ENCODE assay signal across 15 cellular contexts in genomic region chr18:58975296-58975695, GRCh38.
DNase-seq lines count a peak whose midpoint lies in the region; ATAC-seq and TF ChIP-seq lines count a peak whose summit lies in the region.
"Had no signal": no experiment of that assay in that cellular context is flagged by ENCODE, and none has a peak within 500 bp of the region (broad histone marks: within the 10 kb centered on the region; RNA-seq: fewer than 3 reads in every experiment).

No MANE protein-coding gene starts in this region.

- H3K4me3 ChIP-seq in dorsolateral prefrontal cortex, result peak overlapping the region in 1 of 59 donors; percentile 2
- no peak overlapping the region for H3K4me3 ChIP-seq in aorta (ENCODE audit: low read length in 2 of 2)
- H3K4me3 ChIP-seq in neuronal stem cell (ENCODE audit: low read length in 2 of 2), result no peak overlapping the region
- H3K4me3 ChIP-seq in MM.1S (ENCODE audit: low read length), result no peak overlapping the region
- H3K4me3 ChIP-seq: HAP-1 had no signal

- no peak overlapping the region for H3K9ac ChIP-seq in neuronal stem cell (ENCODE audit: low read depth, low read length, poor library complexity)
- no peak overlapping the region for H3K9ac ChIP-seq in MM.1S (ENCODE audit: low read length)

- H2AK5ac ChIP-seq in neuronal stem cell (ENCODE audit: low read depth, low read length), result no peak overlapping the region

- H2BK5ac ChIP-seq in neuronal stem cell (ENCODE audit: low read length), result no peak overlapping the region

- H3K4me2 ChIP-seq in neuronal stem cell (ENCODE audit: insufficient read depth, low read length, poor library complexity, severe bottlenecking) (no peak overlapping the region), MM.1S (ENCODE audit: low read depth, low read length) (no peak overlapping the region)

- H3K9me3 ChIP-seq in aorta (ENCODE audit: control insufficient read depth, low read length) (no peaks in the 10 kb centered on the region), neuronal stem cell (replicated peaks in 1 of 2; ENCODE audit: control insufficient read depth in 2 of 2, insufficient read depth in 1 of 2, low read depth in 1 of 2, low read length in 2 of 2) (peaks cover 0 to 3% of the 10 kb centered on the region in 2 donors), MM.1S (replicated peaks; ENCODE audit: insufficient read depth, low read length) (no peaks in the 10 kb centered on the region)
- H3K9me3 ChIP-seq: HAP-1 had no signal

- H3K9me3 Mint-ChIP-seq in naive B cell, result no peaks in the 10 kb centered on the region
- H3K9me3 Mint-ChIP-seq: activated T-helper 2 cell treated with anti-CD3 and anti-CD28 coated beads, Interferon-gamma antibody, Interleukin-2, Interleukin-4, amounts not matched to agents 10 μg/mL and 5 μg/mL and 100 μg/mL, durations not matched to agents 14 hours and 24 hours and 36 hours; CD8-positive, alpha-beta memory T cell had no signal

- no peaks in the 10 kb centered on the region for H3K79me2 ChIP-seq in MM.1S (ENCODE audit: low read length)

- H2BK12ac ChIP-seq in neuronal stem cell (ENCODE audit: low read length), result no peak overlapping the region

- ATAC-seq in Right ventricle myocardium inferior (peak; percentile 72), naive B cell (ENCODE audit: low read depth in 2 of 2) (peak; percentile 39 to 64), aorta (ENCODE audit: low FRiP score) (peak; percentile 58)

- no peak overlapping the region for H3K18ac ChIP-seq in neuronal stem cell (ENCODE audit: low read length)

- H3K4me1 ChIP-seq in aorta (ENCODE audit: control insufficient read depth in 1 of 2, insufficient read depth in 2 of 2, low read length in 2 of 2) (no peaks in the 10 kb centered on the region), neuronal stem cell (ENCODE audit: control insufficient read depth in 2 of 2, insufficient read depth in 1 of 2, low read depth in 1 of 2, low read length in 2 of 2) (peaks cover 0 to 3% of the 10 kb centered on the region in 2 donors), MM.1S (ENCODE audit: low read length) (no peaks in the 10 kb centered on the region)

- H3K27ac ChIP-seq in dorsolateral prefrontal cortex (peak overlapping the region in 42 of 59 donors; percentile 1 to 75 (median 50)), aorta (ENCODE audit: low read depth in 1 of 2, low read length in 2 of 2) (peak overlapping the region; percentile 12 to 83), neuronal stem cell (replicated peaks; ENCODE audit: low read length) (no peak overlapping the region), MM.1S (ENCODE audit: low read length) (no peak overlapping the region)

- intact Hi-C loops in Right ventricle myocardium inferior (cut with DNase I) (no loop called here), cardiac septum (cut with DNase I) (no loop called here), dorsolateral prefrontal cortex (cut with DNase I) (no loop called here), aorta (cut with DNase I) (loop anchor here in 1 of 2 donors (5.0 kb wide), 1 partner anchor 38 kb away; no protein-coding TSS in a partner anchor)

- WGBS in aorta, 2 donors, result 11 to 12% methylated on average over 11 of the region's 11 CpGs
- WGBS in neuronal stem cell (ENCODE audit: extremely low coverage in 2 of 2, insufficient read length in 2 of 2, insufficient replicate concordance in 1 of 2), 2 donors, result no CpG with 5 or more reads among the region's 11 CpGs

- peaks cover 24 to 27% of the 10 kb centered on the region in 2 donors for H3K36me3 Mint-ChIP-seq in naive B cell

- H4K91ac ChIP-seq in neuronal stem cell (ENCODE audit: low read depth, low read length, poor library complexity), result no peak overlapping the region

- no peaks in the 10 kb centered on the region for H3K27me3 Mint-ChIP-seq in naive B cell

- H4K20me1 ChIP-seq in MM.1S (ENCODE audit: insufficient read depth, low read length), result no peaks in the 10 kb centered on the region

- H3K9me2 ChIP-seq in MM.1S (replicated peaks; ENCODE audit: insufficient read depth, low read length), result no peaks in the 10 kb centered on the region

- H3F3A ChIP-seq in MM.1S (ENCODE audit: insufficient read depth, low read length), result no peaks in the 10 kb centered on the region

- no peak overlapping the region for H2AFZ ChIP-seq in neuronal stem cell (ENCODE audit: low read length)
- H2AFZ ChIP-seq in MM.1S (ENCODE audit: low read length), result no peak overlapping the region

- peak overlapping the region; percentile 71 to 95 (median 91) for H3K4me3 Mint-ChIP-seq in naive B cell
- H3K4me3 Mint-ChIP-seq: CD8-positive, alpha-beta memory T cell had no signal

- H3K27ac Mint-ChIP-seq in naive B cell, result peak overlapping the region; percentile 79 to 98 (median 95)
- H3K27ac Mint-ChIP-seq: activated T-helper 2 cell treated with anti-CD3 and anti-CD28 coated beads, Interferon-gamma antibody, Interleukin-2, Interleukin-4, amounts not matched to agents 10 μg/mL and 5 μg/mL and 100 μg/mL, durations not matched to agents 14 hours and 24 hours and 36 hours; CD8-positive, alpha-beta memory T cell had no signal

- H3K27me3 ChIP-seq in dorsolateral prefrontal cortex, result no peaks in the 10 kb centered on the region
- H3K27me3 ChIP-seq in aorta (ENCODE audit: control insufficient read depth in 1 of 2, insufficient read depth in 2 of 2, low read length in 1 of 2), result no peaks in the 10 kb centered on the region
- no peaks in the 10 kb centered on the region for H3K27me3 ChIP-seq in neuronal stem cell (ENCODE audit: control insufficient read depth in 3 of 3, insufficient read depth in 3 of 3, low read depth in 1 of 3, low read length in 3 of 3)
- H3K27me3 ChIP-seq in MM.1S (replicated peaks; ENCODE audit: insufficient read depth, low read length), result no peaks in the 10 kb centered on the region

- no peak overlapping the region for H2BK15ac ChIP-seq in neuronal stem cell (ENCODE audit: low read length)

- no peaks in the 10 kb centered on the region for H3K36me3 ChIP-seq in aorta (ENCODE audit: control insufficient read depth in 1 of 2, insufficient read depth in 2 of 2, low read length in 1 of 2)
- H3K36me3 ChIP-seq in neuronal stem cell (replicated peaks in 1 of 2; ENCODE audit: control insufficient read depth in 2 of 2, insufficient read depth in 2 of 2, low read length in 2 of 2), result peaks cover 16 to 88% of the 10 kb centered on the region in 2 donors
- no peaks in the 10 kb centered on the region for H3K36me3 ChIP-seq in MM.1S (replicated peaks; ENCODE audit: insufficient read depth, low read length)
- H3K36me3 ChIP-seq: HAP-1 had no signal

- H4K8ac ChIP-seq in neuronal stem cell (ENCODE audit: low read depth, low read length), result no peak overlapping the region

- H3K14ac ChIP-seq in neuronal stem cell (ENCODE audit: low read length), result no peak overlapping the region

- H3K4me1 Mint-ChIP-seq in naive B cell, result peaks cover 26 to 57% (median 45%) of the 10 kb centered on the region in 3 donors

- no peak overlapping the region for H2BK120ac ChIP-seq in neuronal stem cell (ENCODE audit: low read depth, low read length)

- TF ChIP-seq CTCF in dorsolateral prefrontal cortex (IDR thresholded peaks at IDR 0.05 in 54 of 56, conservative IDR thresholded peaks at IDR 0.05 in 2 of 56; ENCODE audit: low read depth in 1 of 56, partially characterized antibody in 56 of 56) (no peak), MM.1S (IDR thresholded peaks at IDR 0.05; ENCODE audit: low read length) (no peak)

- H3K23ac ChIP-seq in neuronal stem cell (ENCODE audit: low read depth, low read length, poor library complexity), result no peak overlapping the region

- H3K4ac ChIP-seq in neuronal stem cell (ENCODE audit: low read length), result no peak overlapping the region

- no peak for DNase-seq in Right ventricle myocardium inferior (ENCODE audit: missing footprints)
- DNase-seq in cardiac septum (ENCODE audit: low spot score), result no peak
- DNase-seq in dorsolateral prefrontal cortex, result no peak
- DNase-seq in naive B cell, result no peak
- peak in 1 of 2 donors; percentile 65 for DNase-seq in aorta
- DNase-seq in neuronal stem cell (ENCODE audit: low spot score), result no peak
- no peak for DNase-seq in MM.1S
- DNase-seq in RKO (ENCODE audit: low spot score), result no peak
- DNase-seq: CD8-positive, alpha-beta memory T cell; foreskin melanocyte; NCI-H82; SIG-M5; stimulated activated CD4-positive, alpha-beta T cell treated with anti-CD3 and anti-CD28 coated beads, Interleukin-4, amount 100 ng/mL, for 1 hour had no signal

- H3K79me1 ChIP-seq in neuronal stem cell (ENCODE audit: low read depth, low read length), result no peaks in the 10 kb centered on the region

Comparison
In these comparisons a context has a peak if more than half of its experiments do, and no peak if none do; other contexts are left out.
1. H3K27ac ChIP-seq: peak in dorsolateral prefrontal cortex (42 of 59) and aorta (2 of 2); none in neuronal stem cell (single experiment) and MM.1S (single experiment).
2. Peak in every context shown above with its lines, with median percentiles within 50 percentile points of each other: ATAC-seq.